In genomic region chr1:224519874-224520273, GRCh38 we compare ENCODE assay signal across 25 cellular contexts.
"Had no signal": no experiment of that assay in that cellular context is flagged by ENCODE, and none has a peak within 500 bp of the region (broad histone marks: within the 10 kb centered on the region; RNA-seq: fewer than 3 reads in every experiment).

No MANE protein-coding gene starts in this region.

- H3K36me3 Mint-ChIP-seq: naive B cell; stimulated activated memory B cell treated with anti-CD40 and anti-IgM and Interleukin-4, amounts not matched to agents 10 μg/mL and 1 μg/mL and 100 μg/mL, for 72 hours had no signal

- H3K9me3 ChIP-seq: colonic mucosa, esophagus squamous epithelium, pancreas, testis, tibial nerve, upper lobe of right lung, vagina had no signal

- H3K4me3 ChIP-seq: colonic mucosa, esophagus squamous epithelium, lung, pancreas, testis, tibial nerve, upper lobe of right lung, vagina had no signal

- H3K4me1 ChIP-seq: colonic mucosa, esophagus squamous epithelium, pancreas, testis, tibial nerve, upper lobe of right lung, vagina had no signal

- H3K27me3 Mint-ChIP-seq: stimulated activated memory B cell treated with anti-CD40 and anti-IgM and Interleukin-4, amounts not matched to agents 10 μg/mL and 1 μg/mL and 100 μg/mL, for 72 hours; stimulated activated naive CD8-positive, alpha-beta T cell treated with anti-CD3 and anti-CD28 coated beads, Interleukin-15, amount 100 ng/mL, for 72 hours had no signal

- H3K27ac ChIP-seq: colonic mucosa, esophagus squamous epithelium, pancreas, testis, tibial nerve, upper lobe of right lung, vagina had no signal

- H3K36me3 ChIP-seq: colonic mucosa, esophagus squamous epithelium, pancreas, tibial nerve, upper lobe of right lung, vagina had no signal

- H3K4me1 Mint-ChIP-seq: naive B cell; nephron; stimulated activated memory B cell treated with anti-CD40 and anti-IgM and Interleukin-4, amounts not matched to agents 10 μg/mL and 1 μg/mL and 100 μg/mL, for 72 hours; stimulated activated naive CD8-positive, alpha-beta T cell treated with anti-CD3 and anti-CD28 coated beads, Interleukin-15, amount 100 ng/mL, for 72 hours had no signal

- DNase-seq: colonic mucosa; dermis blood vessel endothelial cell; esophagus squamous epithelium; foreskin melanocyte; head of caudate nucleus; hippocampal formation; left colon; left ventricle myocardium superior; mesenchymal stem cell; midbrain; naive B cell; occipital lobe; pancreas; right cardiac atrium; stimulated activated CD4-positive, alpha-beta T cell treated with anti-CD3 and anti-CD28 coated beads, Interleukin-4, amount 100 ng/mL, for 1 hour; stimulated activated CD8-positive, alpha-beta memory T cell treated with anti-CD3 and anti-CD28 coated beads, Interleukin-4, amount 100 ng/mL, for 48 hours; stimulated activated naive CD8-positive, alpha-beta T cell treated with anti-CD3 and anti-CD28 coated beads, Interleukin-15, amount 100 ng/mL, for 72 hours; testis; upper lobe of right lung had no signal

- H3K27ac Mint-ChIP-seq: naive B cell; nephron; progenitor cell of endocrine pancreas; stimulated activated memory B cell treated with anti-CD40 and anti-IgM and Interleukin-4, amounts not matched to agents 10 μg/mL and 1 μg/mL and 100 μg/mL, for 72 hours; stimulated activated naive CD8-positive, alpha-beta T cell treated with anti-CD3 and anti-CD28 coated beads, Interleukin-15, amount 100 ng/mL, for 72 hours had no signal

- ATAC-seq: left colon; left ventricle myocardium superior; pancreas; right cardiac atrium; stimulated activated memory B cell treated with anti-CD40 and anti-IgM and Interleukin-4, amounts not matched to agents 10 μg/mL and 1 μg/mL and 100 μg/mL, for 72 hours; stimulated activated naive CD8-positive, alpha-beta T cell treated with anti-CD3 and anti-CD28 coated beads, Interleukin-15, amount 100 ng/mL, for 72 hours; upper lobe of right lung had no signal

- H3K9me3 Mint-ChIP-seq: nephron; stimulated activated naive CD8-positive, alpha-beta T cell treated with anti-CD3 and anti-CD28 coated beads, Interleukin-15, amount 100 ng/mL, for 72 hours had no signal

- H3K27me3 ChIP-seq: colonic mucosa, esophagus squamous epithelium, pancreas, testis, tibial nerve, upper lobe of right lung, vagina had no signal

- H3K4me3 Mint-ChIP-seq: naive B cell; nephron; stimulated activated memory B cell treated with anti-CD40 and anti-IgM and Interleukin-4, amounts not matched to agents 10 μg/mL and 1 μg/mL and 100 μg/mL, for 72 hours; stimulated activated naive CD8-positive, alpha-beta T cell treated with anti-CD3 and anti-CD28 coated beads, Interleukin-15, amount 100 ng/mL, for 72 hours had no signal
